Comparison of ENCODE assay signal across 17 cellular contexts in the genomic region with DNA sequence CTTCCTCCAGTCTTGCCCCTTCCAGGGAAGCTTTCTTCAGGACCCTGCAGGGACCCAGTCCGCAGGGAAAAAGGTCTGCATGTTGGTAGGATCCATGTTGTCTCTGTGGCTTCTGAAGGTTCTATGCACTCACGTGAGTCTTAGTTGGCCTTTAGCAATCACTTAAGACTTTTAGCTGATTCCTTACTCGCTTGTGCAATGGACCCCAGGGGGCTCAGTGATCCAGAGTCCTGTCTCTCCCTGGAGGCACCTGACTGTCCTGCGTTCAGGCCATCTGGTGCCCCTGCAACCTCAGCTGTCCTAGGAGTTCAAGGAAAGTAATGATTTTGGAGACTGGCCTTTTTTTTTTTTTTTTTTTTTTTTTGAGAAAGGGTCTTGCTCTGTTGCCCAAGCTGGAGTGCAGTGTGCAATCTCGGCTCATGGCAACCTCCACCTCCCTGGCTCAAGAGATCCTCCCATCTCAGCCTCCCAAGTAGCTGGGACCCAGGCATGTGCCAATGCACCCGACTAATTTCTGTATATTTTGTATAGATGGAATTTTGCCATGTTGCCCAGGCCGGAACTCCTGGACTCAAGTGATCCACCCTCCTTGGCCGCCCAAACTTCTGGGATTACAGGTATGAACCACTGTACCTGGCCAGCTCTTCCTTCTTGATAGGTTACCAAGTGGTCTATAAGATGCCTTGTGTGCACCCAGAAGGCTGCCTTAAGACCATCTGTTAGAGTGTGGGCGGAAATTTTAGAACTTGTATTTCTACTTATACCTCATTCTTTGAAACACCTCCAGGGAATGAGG. TPM values are rescaled to one million over a fixed set of nuclear protein-coding genes. Genes with fewer than 3 reads are reported as not detected.
DNase-seq lines count a peak whose midpoint lies in the region; ATAC-seq and TF ChIP-seq lines count a peak whose summit lies in the region.
"Had no signal": no experiment of that assay in that cellular context is flagged by ENCODE, and none has a peak within 500 bp of the region (broad histone marks: within the 10 kb centered on the region; RNA-seq: fewer than 3 reads in every experiment).

No MANE protein-coding gene starts in this region.

- DNase-seq in stimulated activated naive CD8-positive, alpha-beta T cell treated with anti-CD3 and anti-CD28 coated beads, Interleukin-15, amount 100 ng/mL, for 72 hours, result no peak
- DNase-seq in stimulated activated naive CD8-positive, alpha-beta T cell treated with anti-CD3 and anti-CD28 coated beads, Interleukin-15, Interleukin-2, amounts not matched to agents 100 U/mL and 50 U/mL, for 24 hours, result no peak
- DNase-seq in endodermal cell (peak; percentile 20), sciatic nerve (ENCODE audit: low spot score) (peak; percentile 27), psoas muscle (no peak), PC-3 (no peak)
- no peak for DNase-seq in activated T-helper 2 cell treated with anti-CD3 and anti-CD28 coated beads, Interferon-gamma antibody, Interleukin-2, Interleukin-4, amounts not matched to agents 10 μg/mL and 5 μg/mL and 100 μg/mL, durations not matched to agents 14 hours and 24 hours and 36 hours (ENCODE audit: low spot score)
- DNase-seq: BE2C, DND-41, GDM1, NCI-H1436, NCI-H2081, NCI-H526 treated with DMSO at 0.1 percent for 48 hours, RPMI8226 had no signal

- H3K9me3 ChIP-seq in endodermal cell (ENCODE audit: control insufficient read depth, low read length) (no peaks in the 10 kb centered on the region), psoas muscle (no peaks in the 10 kb centered on the region), PC-3 (ENCODE audit: low read length) (no peaks in the 10 kb centered on the region)
- H3K9me3 ChIP-seq: BE2C had no signal

- CTCF ChIA-PET in PC-3 (lab: Charles Lee), result no interaction called here

- intact Hi-C loops in sciatic nerve (cut with DNase I) (no loop called here), psoas muscle (cut with DNase I) (no loop called here), PC-3 (cut with micrococcal nuclease) (no loop called here)
- intact Hi-C loops in activated T-helper 2 cell treated with anti-CD3 and anti-CD28 coated beads, Interferon-gamma antibody, Interleukin-2, Interleukin-4, amounts not matched to agents 10 μg/mL and 5 μg/mL and 100 μg/mL, durations not matched to agents 14 hours and 24 hours and 36 hours (cut with micrococcal nuclease), result no loop called here

- no peaks in the 10 kb centered on the region for H3K79me2 ChIP-seq in PC-3 (ENCODE audit: low read length)

- peaks cover 19% of the 10 kb centered on the region for H3K4me1 Mint-ChIP-seq in stimulated activated naive CD8-positive, alpha-beta T cell treated with anti-CD3 and anti-CD28 coated beads, Interleukin-15, amount 100 ng/mL, for 72 hours
- H3K4me1 Mint-ChIP-seq in endodermal cell, result no peaks in the 10 kb centered on the region
- peaks cover 9% of the 10 kb centered on the region for H3K4me1 Mint-ChIP-seq in activated T-helper 2 cell treated with anti-CD3 and anti-CD28 coated beads, Interferon-gamma antibody, Interleukin-2, Interleukin-4, amounts not matched to agents 10 μg/mL and 5 μg/mL and 100 μg/mL, durations not matched to agents 14 hours and 24 hours and 36 hours (ENCODE audit: low read depth)

- BruUV-seq in PC-3 (replicated peaks; lab: Mats Ljungman, UMichigan), result no TSS peak

- no peak overlapping the region for H3K4me3 ChIP-seq in endodermal cell (ENCODE audit: low read length)
- H3K4me3 ChIP-seq in psoas muscle, result no peak overlapping the region
- H3K4me3 ChIP-seq in PC-3 (ENCODE audit: low read length), result no peak overlapping the region
- H3K4me3 ChIP-seq: HAP-1 had no signal

- TF ChIP-seq CTCF in endodermal cell (conservative IDR thresholded peaks at IDR 0.05), result no peak
- no peak for TF ChIP-seq CTCF in psoas muscle (IDR thresholded peaks at IDR 0.05)
- TF ChIP-seq CTCF in PC-3 (conservative IDR thresholded peaks at IDR 0.05; ENCODE audit: low read depth, low read length), result no peak

- H3K27ac ChIP-seq in endodermal cell (ENCODE audit: low read depth, low read length) (no peak overlapping the region), psoas muscle (no peak overlapping the region), PC-3 (ENCODE audit: low read length) (no peak overlapping the region)

- 93 to 97% methylated on average over 5 to 8 of the region's 9 CpGs for WGBS in endodermal cell (ENCODE audit: insufficient coverage in 1 of 2, insufficient read length in 1 of 2), 2 experiments
- WGBS in psoas muscle, 3 donors, result 76 to 89% (median 86%) methylated on average over 9 of the region's 9 CpGs

- H3K9me2 ChIP-seq in PC-3 (replicated peaks; ENCODE audit: low read length), result no peaks in the 10 kb centered on the region

- H3K27ac Mint-ChIP-seq in stimulated activated naive CD8-positive, alpha-beta T cell treated with anti-CD3 and anti-CD28 coated beads, Interleukin-15, amount 100 ng/mL, for 72 hours, result peak overlapping the region; percentile 19 to 65
- no peak overlapping the region for H3K27ac Mint-ChIP-seq in endodermal cell
- H3K27ac Mint-ChIP-seq in activated T-helper 2 cell treated with anti-CD3 and anti-CD28 coated beads, Interferon-gamma antibody, Interleukin-2, Interleukin-4, amounts not matched to agents 10 μg/mL and 5 μg/mL and 100 μg/mL, durations not matched to agents 14 hours and 24 hours and 36 hours, result no peak overlapping the region
- H3K27ac Mint-ChIP-seq: CD8-positive, alpha-beta T cell; IgD-negative memory B cell had no signal

- H3K27me3 Mint-ChIP-seq in stimulated activated naive CD8-positive, alpha-beta T cell treated with anti-CD3 and anti-CD28 coated beads, Interleukin-15, amount 100 ng/mL, for 72 hours, result peaks cover 7% of the 10 kb centered on the region
- peaks cover 20% of the 10 kb centered on the region for H3K27me3 Mint-ChIP-seq in endodermal cell (ENCODE audit: insufficient read depth)
- peaks cover 11% of the 10 kb centered on the region for H3K27me3 Mint-ChIP-seq in activated T-helper 2 cell treated with anti-CD3 and anti-CD28 coated beads, Interferon-gamma antibody, Interleukin-2, Interleukin-4, amounts not matched to agents 10 μg/mL and 5 μg/mL and 100 μg/mL, durations not matched to agents 14 hours and 24 hours and 36 hours (ENCODE audit: low read depth)

- POLR2A ChIA-PET in PC-3 (lab: Charles Lee; ENCODE audit: unreplicated experiment), result no interaction called here

- no peaks in the 10 kb centered on the region for H3F3A ChIP-seq in PC-3 (ENCODE audit: low read length, unreplicated experiment)

- ATAC-seq in stimulated activated naive CD8-positive, alpha-beta T cell treated with anti-CD3 and anti-CD28 coated beads, Interleukin-15, amount 100 ng/mL, for 72 hours, result no peak
- ATAC-seq in stimulated activated naive CD8-positive, alpha-beta T cell treated with anti-CD3 and anti-CD28 coated beads, Interleukin-15, Interleukin-2, amounts not matched to agents 100 U/mL and 50 U/mL, for 24 hours, result no peak
- ATAC-seq in sciatic nerve, result no peak
- no peak for ATAC-seq in psoas muscle
- ATAC-seq in PC-3, result no peak
- ATAC-seq: CD8-positive, alpha-beta T cell had no signal

- no peak overlapping the region for H3K4me2 ChIP-seq in PC-3 (ENCODE audit: low read length)

- H3K9me3 Mint-ChIP-seq in stimulated activated naive CD8-positive, alpha-beta T cell treated with anti-CD3 and anti-CD28 coated beads, Interleukin-15, amount 100 ng/mL, for 72 hours, result peaks cover 6 to 14% of the 10 kb centered on the region in 2 donors
- peaks cover 4% of the 10 kb centered on the region for H3K9me3 Mint-ChIP-seq in endodermal cell
- peaks cover 8% of the 10 kb centered on the region for H3K9me3 Mint-ChIP-seq in activated T-helper 2 cell treated with anti-CD3 and anti-CD28 coated beads, Interferon-gamma antibody, Interleukin-2, Interleukin-4, amounts not matched to agents 10 μg/mL and 5 μg/mL and 100 μg/mL, durations not matched to agents 14 hours and 24 hours and 36 hours

- no peak overlapping the region for H2AFZ ChIP-seq in PC-3 (ENCODE audit: low read length)

- H3K9ac ChIP-seq in endodermal cell (ENCODE audit: extremely low read depth, low read length, poor library complexity, severe bottlenecking), result no peak overlapping the region
- H3K9ac ChIP-seq in PC-3 (ENCODE audit: low read length), result no peak overlapping the region

- no peak overlapping the region for H3K4me3 Mint-ChIP-seq in stimulated activated naive CD8-positive, alpha-beta T cell treated with anti-CD3 and anti-CD28 coated beads, Interleukin-15, amount 100 ng/mL, for 72 hours
- no peak overlapping the region for H3K4me3 Mint-ChIP-seq in endodermal cell
- H3K4me3 Mint-ChIP-seq in activated T-helper 2 cell treated with anti-CD3 and anti-CD28 coated beads, Interferon-gamma antibody, Interleukin-2, Interleukin-4, amounts not matched to agents 10 μg/mL and 5 μg/mL and 100 μg/mL, durations not matched to agents 14 hours and 24 hours and 36 hours (ENCODE audit: low read depth), result no peak overlapping the region
- H3K4me3 Mint-ChIP-seq: CD8-positive, alpha-beta T cell had no signal

- H3K36me3 Mint-ChIP-seq in endodermal cell (ENCODE audit: low read depth), result no peaks in the 10 kb centered on the region
- no peaks in the 10 kb centered on the region for H3K36me3 Mint-ChIP-seq in activated T-helper 2 cell treated with anti-CD3 and anti-CD28 coated beads, Interferon-gamma antibody, Interleukin-2, Interleukin-4, amounts not matched to agents 10 μg/mL and 5 μg/mL and 100 μg/mL, durations not matched to agents 14 hours and 24 hours and 36 hours (ENCODE audit: low read depth)

- H3K4me1 ChIP-seq in endodermal cell (ENCODE audit: control insufficient read depth, insufficient read depth, low read length) (no peaks in the 10 kb centered on the region), psoas muscle (no peaks in the 10 kb centered on the region), PC-3 (ENCODE audit: insufficient read depth, low read length) (peaks cover 4% of the 10 kb centered on the region; the same call in 1 of the 2 replicates)
- H3K4me1 ChIP-seq: BE2C had no signal

- no peaks in the 10 kb centered on the region for H4K20me1 ChIP-seq in PC-3 (ENCODE audit: low read length)

- H3K36me3 ChIP-seq in endodermal cell (ENCODE audit: control insufficient read depth, insufficient read depth, low read length) (no peaks in the 10 kb centered on the region), psoas muscle (ENCODE audit: insufficient read depth in 1 of 2, low read depth in 1 of 2) (no peaks in the 10 kb centered on the region), PC-3 (ENCODE audit: low read depth, low read length) (no peaks in the 10 kb centered on the region)
- H3K36me3 ChIP-seq: BE2C, HAP-1 had no signal

- H3K27me3 ChIP-seq in endodermal cell (ENCODE audit: control insufficient read depth, insufficient read depth, low read length, poor library complexity, severe bottlenecking), result no peaks in the 10 kb centered on the region
- peaks cover 0 to 6% (median 0%) of the 10 kb centered on the region in 3 donors for H3K27me3 ChIP-seq in psoas muscle (ENCODE audit: insufficient read depth in 3 of 3, low read length in 2 of 3)
- H3K27me3 ChIP-seq in PC-3 (ENCODE audit: low read length), result no peaks in the 10 kb centered on the region
- H3K27me3 ChIP-seq: BE2C had no signal

RNA-seq across cellular contexts. Expression of a gene that starts 4.6 kb away (rescaled TPM):
- 10 to 100 TPM; 36.0 to 43.7 TPM for total RNA-seq in endodermal cell
- polyA plus RNA-seq in endodermal cell (2013, experiment 1 of 2), result 59.6 TPM
- polyA plus RNA-seq in endodermal cell (2013, experiment 2 of 2), result 46.0 TPM
- total RNA-seq in sciatic nerve, result 85.4 TPM
- total RNA-seq in activated T-helper 2 cell treated with anti-CD3 and anti-CD28 coated beads, Interferon-gamma antibody, Interleukin-2, Interleukin-4, amounts not matched to agents 10 μg/mL and 5 μg/mL and 100 μg/mL, durations not matched to agents 14 hours and 24 hours and 36 hours, result 47.4 and 48.8 TPM in 2 replicates
- total RNA-seq in psoas muscle, result 1 to 10 TPM; 5.3 to 6.9 (median 6.2) TPM
- polyA plus RNA-seq in psoas muscle, result 10 to 100 TPM in 2 of 3 donors, 1 to 10 TPM in 1; 4.9 to 12.5 (median 12.2) TPM
- 29.3 and 42.7 TPM in 2 replicates for total RNA-seq in PC-3 (2014; rRNA removed)

RNA-seq across cellular contexts. Expression of a gene that starts 14.2 kb away (rescaled TPM):
- total RNA-seq in endodermal cell, result 1 to 10 TPM; 1.9 to 9.0 TPM
- polyA plus RNA-seq in endodermal cell (2013, experiment 1 of 2), result 4.2 TPM
- polyA plus RNA-seq in endodermal cell (2013, experiment 2 of 2), result 2.6 TPM
- 219 TPM for total RNA-seq in sciatic nerve
- total RNA-seq in activated T-helper 2 cell treated with anti-CD3 and anti-CD28 coated beads, Interferon-gamma antibody, Interleukin-2, Interleukin-4, amounts not matched to agents 10 μg/mL and 5 μg/mL and 100 μg/mL, durations not matched to agents 14 hours and 24 hours and 36 hours, result 2.1 and 5.2 TPM in 2 replicates
- total RNA-seq in psoas muscle, result 100 to 1,000 TPM in 1 of 4 donors, 10 to 100 TPM in 3; 52.8 to 119 (median 82.2) TPM
- 100 to 1,000 TPM in 2 of 3 donors, 10 to 100 TPM in 1; 93.5 to 229 (median 208) TPM for polyA plus RNA-seq in psoas muscle
- total RNA-seq in PC-3 (2014; rRNA removed), result 4.3 TPM in 1 of 2 replicates, not detected in the other
- polyA plus RNA-seq: IgD-negative memory B cell had no signal

RNA-seq across cellular contexts. Expression of a gene that starts 43.7 kb away (rescaled TPM):
- total RNA-seq in endodermal cell, result 10 to 100 TPM; 40.0 to 47.2 TPM
- polyA plus RNA-seq in endodermal cell (2013, experiment 1 of 2), result 25.0 TPM
- polyA plus RNA-seq in endodermal cell (2013, experiment 2 of 2), result 20.8 TPM
- 20.5 TPM for total RNA-seq in sciatic nerve
- total RNA-seq in activated T-helper 2 cell treated with anti-CD3 and anti-CD28 coated beads, Interferon-gamma antibody, Interleukin-2, Interleukin-4, amounts not matched to agents 10 μg/mL and 5 μg/mL and 100 μg/mL, durations not matched to agents 14 hours and 24 hours and 36 hours, result 27.7 and 31.2 TPM in 2 replicates
- 10 to 100 TPM in 1 of 4 donors, 1 to 10 TPM in 3; 6.5 to 14.4 (median 7.8) TPM for total RNA-seq in psoas muscle
- 10 to 100 TPM; 10.4 to 15.0 (median 10.6) TPM for polyA plus RNA-seq in psoas muscle
- total RNA-seq in PC-3 (2014; rRNA removed), result 7.8 and 16.9 TPM in 2 replicates

RNA-seq across cellular contexts. Expression of a gene that starts 43.8 kb away (rescaled TPM):
- total RNA-seq in endodermal cell (100 to 1,000 TPM; 131 to 137 TPM), sciatic nerve (181 TPM), psoas muscle (100 to 1,000 TPM; 145 to 190 (median 171) TPM), PC-3 (2014; rRNA removed) (120 and 126 TPM in 2 replicates)
- 151 TPM for polyA plus RNA-seq in endodermal cell (2013, experiment 1 of 2)
- polyA plus RNA-seq in endodermal cell (2013, experiment 2 of 2), result 146 TPM
- total RNA-seq in activated T-helper 2 cell treated with anti-CD3 and anti-CD28 coated beads, Interferon-gamma antibody, Interleukin-2, Interleukin-4, amounts not matched to agents 10 μg/mL and 5 μg/mL and 100 μg/mL, durations not matched to agents 14 hours and 24 hours and 36 hours, result 276 and 277 TPM in 2 replicates
- 100 to 1,000 TPM in 1 of 3 donors, 10 to 100 TPM in 2; 66.5 to 124 (median 79.7) TPM for polyA plus RNA-seq in psoas muscle

RNA-seq across cellular contexts. Expression of a gene that starts 49.3 kb away (rescaled TPM):
- total RNA-seq in endodermal cell (1 to 10 TPM; 4.6 to 8.4 TPM), sciatic nerve (1.0 TPM), psoas muscle (under 1 TPM in 3 of 4 donors, not detected in 1; 0.13 to 0.73 (median 0.49) TPM), PC-3 (2014; rRNA removed) (0.11 TPM in 1 of 2 replicates, not detected in the other)
- 5.2 TPM for polyA plus RNA-seq in endodermal cell (2013, experiment 1 of 2)
- polyA plus RNA-seq in endodermal cell (2013, experiment 2 of 2), result 4.4 TPM
- total RNA-seq in activated T-helper 2 cell treated with anti-CD3 and anti-CD28 coated beads, Interferon-gamma antibody, Interleukin-2, Interleukin-4, amounts not matched to agents 10 μg/mL and 5 μg/mL and 100 μg/mL, durations not matched to agents 14 hours and 24 hours and 36 hours, result 1.2 and 1.8 TPM in 2 replicates
- polyA plus RNA-seq in psoas muscle, result under 1 TPM; 0.01 to 0.25 (median 0.09) TPM
- total RNA-seq: CD8-positive, alpha-beta T cell had no signal

Comparison
In these comparisons a context has a peak if more than half of its experiments do, and no peak if none do; other contexts are left out.
1. DNase-seq: peak in endodermal cell (single experiment) and sciatic nerve (single experiment); none in stimulated activated naive CD8-positive, alpha-beta T cell treated with anti-CD3 and anti-CD28 coated beads, Interleukin-15, amount 100 ng/mL, for 72 hours (0 of 2), stimulated activated naive CD8-positive, alpha-beta T cell treated with anti-CD3 and anti-CD28 coated beads, Interleukin-15, Interleukin-2, amounts not matched to agents 100 U/mL and 50 U/mL, for 24 hours (single experiment), activated T-helper 2 cell treated with anti-CD3 and anti-CD28 coated beads, Interferon-gamma antibody, Interleukin-2, Interleukin-4, amounts not matched to agents 10 μg/mL and 5 μg/mL and 100 μg/mL, durations not matched to agents 14 hours and 24 hours and 36 hours (single experiment), psoas muscle (0 of 2) and PC-3 (single experiment).
2. H3K27ac Mint-ChIP-seq: peak in stimulated activated naive CD8-positive, alpha-beta T cell treated with anti-CD3 and anti-CD28 coated beads, Interleukin-15, amount 100 ng/mL, for 72 hours (2 of 2); none in endodermal cell (single experiment) and activated T-helper 2 cell treated with anti-CD3 and anti-CD28 coated beads, Interferon-gamma antibody, Interleukin-2, Interleukin-4, amounts not matched to agents 10 μg/mL and 5 μg/mL and 100 μg/mL, durations not matched to agents 14 hours and 24 hours and 36 hours (single experiment).